Comparison of ENCODE assay signal across 8 cellular contexts in the genomic region with DNA sequence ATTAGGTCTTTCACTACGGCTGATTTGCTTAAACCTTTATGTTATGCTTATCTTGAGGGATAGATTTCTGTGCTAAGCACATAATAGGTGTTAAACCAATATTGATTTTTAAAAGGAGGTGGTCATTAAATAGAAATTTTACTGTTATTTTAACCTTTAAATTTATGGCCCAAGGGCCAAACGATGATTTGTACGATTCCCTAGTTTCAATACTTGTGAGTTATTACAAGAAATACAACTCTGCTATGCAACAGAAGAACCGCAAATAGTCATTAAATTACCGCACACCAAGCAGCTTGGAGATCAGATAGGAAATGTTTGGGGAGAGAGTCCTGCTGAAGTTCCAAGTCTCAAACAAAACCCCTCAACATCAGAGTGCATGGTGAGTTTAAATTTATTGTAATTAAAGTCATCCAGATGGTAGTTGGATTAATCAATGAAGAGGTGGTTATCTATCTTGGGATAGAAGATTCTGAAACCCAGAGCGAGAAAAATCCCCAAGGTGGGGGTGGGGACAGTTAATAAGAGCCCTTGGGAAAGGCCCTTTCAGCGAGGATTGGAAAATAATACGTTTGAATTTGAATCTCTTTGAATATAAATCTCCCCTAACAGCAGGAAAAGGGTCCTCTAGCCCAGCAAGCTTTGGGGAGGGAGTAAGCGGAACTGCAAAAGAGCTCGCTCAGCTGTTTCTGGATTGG. TPM values are rescaled to one million over a fixed set of nuclear protein-coding genes. Genes with fewer than 3 reads are reported as not detected.
A peak's percentile ranks its signal among the peaks of the same experiment; 100 is the strongest.
DNase-seq lines count a peak whose midpoint lies in the region; ATAC-seq, FAIRE-seq and TF ChIP-seq lines count a peak whose summit lies in the region.

No MANE protein-coding gene starts in this region.

- peak overlapping the region; percentile 70 for H3K4me3 ChIP-seq in GM12878
- H3K4me3 ChIP-seq in liver (ENCODE audit: low read depth in 1 of 3, low read length in 3 of 3), result peak overlapping the region; percentile 91 to 98 (median 92)
- peak overlapping the region; percentile 63 to 69 for H3K4me3 ChIP-seq in tibial artery

- H2AFZ ChIP-seq in GM12878 (ENCODE audit: control insufficient read depth, low read depth, low read length), result peak overlapping the region; percentile 82

- ATAC-seq in GM12878 (no peak; the same call in 1 of the 3 replicates), GM21723 (IDR thresholded peaks at IDR 0.05; ENCODE audit: unreplicated experiment) (no peak), GM19395 (IDR thresholded peaks at IDR 0.05; ENCODE audit: unreplicated experiment) (no peak)

- 7% methylated on average over 10 of the region's 10 CpGs for WGBS in GM12878 (ENCODE audit: insufficient coverage, insufficient replicate concordance, low lambda C conversion rate, missing lambda C conversion rate)
- 10% methylated on average over 10 of the region's 10 CpGs for WGBS in liver

- H3K79me2 ChIP-seq in GM12878 (ENCODE audit: control insufficient read depth, insufficient read depth, low read length), result peaks cover 38% of the 10 kb centered on the region

- POLR2A ChIA-PET in GM12878 (lab: Charles Lee), result interaction anchor here (0.5 to 1.2 kb wide), 6 partner anchors 8 to 844 kb away, joined by 3 to 5 read pairs (median 3); partner anchors contain the start of gene TCP11L1

- H3K27me3 ChIP-seq in GM12878 (replicated peaks in 1 of 2; ENCODE audit: control insufficient read depth in 2 of 2, insufficient read depth in 2 of 2, low read length in 1 of 2), result no peaks in the 10 kb centered on the region
- H3K27me3 ChIP-seq in liver (ENCODE audit: control insufficient read depth in 4 of 4, insufficient read depth in 4 of 4, low read length in 3 of 4), result no peaks in the 10 kb centered on the region
- no peaks in the 10 kb centered on the region for H3K27me3 ChIP-seq in tibial artery

- peak overlapping the region; percentile 89 for H3K9ac ChIP-seq in GM12878 (ENCODE audit: control insufficient read depth, insufficient read depth, low read length)
- H3K9ac ChIP-seq in liver (ENCODE audit: low read depth in 1 of 2, low read length in 2 of 2), result peak overlapping the region; percentile 79 to 87

- no peaks in the 10 kb centered on the region for H4K20me1 ChIP-seq in GM12878 (ENCODE audit: control insufficient read depth, insufficient read depth)

- intact Hi-C loops in GM12878 (cut with micrococcal nuclease; ENCODE audit: unreplicated experiment) (loop anchor here (5.0 to 10.0 kb wide), 2 partner anchors 65 to 363 kb away; partner anchors contain the start of genes HIPK3 and PRRG4), tibial artery (cut with DNase I; ENCODE audit: low total_unique reads) (no loop called here)

- RAD21 ChIA-PET in GM12878 (lab: Charles Lee; ENCODE audit: unreplicated experiment), result interaction anchor here (0.7 to 5.0 kb wide), 10 partner anchors 8 to 173 kb away, joined by 3 to 27 read pairs (median 4); no protein-coding TSS in a partner anchor

- FAIRE-seq in GM12878 (lab: Jason Lieb, UNC), result no peak

- peak overlapping the region; percentile 64 for H3K27ac ChIP-seq in GM12878 (ENCODE audit: control insufficient read depth, insufficient read depth)
- H3K27ac ChIP-seq in liver (ENCODE audit: low read depth in 1 of 2, low read length in 2 of 2), result peak overlapping the region; percentile 85 to 87
- peak overlapping the region; percentile 80 to 83 for H3K27ac ChIP-seq in tibial artery

- TF ChIP-seq RAD21 in GM12878 (IDR thresholded peaks at IDR 0.05; ENCODE audit: insufficient read depth, low read depth, low read length) (no peak), liver (IDR thresholded peaks at IDR 0.05) (no peak)

- BruUV-seq in GM12878 (replicated peaks; lab: Mats Ljungman, UMichigan), result TSS peak; percentile 80

- peak overlapping the region; percentile 90 for H3K4me2 ChIP-seq in GM12878 (ENCODE audit: control insufficient read depth, insufficient read depth)

- TF ChIP-seq POLR2A in GM12878 (IDR thresholded peaks at IDR 0.05; ENCODE audit: low read depth, low read length), result no peak

- TF ChIP-seq CTCF in GM12878 (IDR thresholded peaks at IDR 0.05 in 2 of 3, conservative IDR thresholded peaks at IDR 0.05 in 1 of 3; ENCODE audit: control insufficient read depth in 2 of 3, extremely low read depth in 1 of 3, insufficient read depth in 1 of 3, low read depth in 3 of 3, low read length in 3 of 3) (no peak), liver (IDR thresholded peaks at IDR 0.05; ENCODE audit: low read depth, low read length, missing input control) (no peak), tibial artery (IDR thresholded peaks at IDR 0.05) (no peak)

- SMC1A ChIA-PET in GM12878 (lab: Charles Lee; ENCODE audit: uncharacterized antibody, unreplicated experiment), result interaction anchor here (0.9 to 7.4 kb wide), 7 partner anchors 61 to 172 kb away, joined by 3 to 47 read pairs (median 4); no protein-coding TSS in a partner anchor

- DNase-seq in activated T-cell treated with anti-CD3 and anti-CD28 coated beads for 24 hours (ENCODE audit: low read depth) (peak; percentile 23), activated T-cell treated with anti-CD3 and anti-CD28 coated beads for 4 hours (no peak), NCI-H2081 treated with DMSO at 0.1 percent for 48 hours (lab: John Stamatoyannopoulos, UW) (peak; percentile 51), GM12878 (ENCODE audit: low read depth, low spot score) (no peak), tibial artery (no peak)

- no peak for TF ChIP-seq EP300 in GM12878 (IDR thresholded peaks at IDR 0.05; ENCODE audit: borderline replicate concordance in 1 of 2, control insufficient read depth in 1 of 2, low read depth in 2 of 2, low read length in 2 of 2)

- in situ Hi-C loops in GM12878 (cut with MboI), result no loop called here

- H3K9me3 ChIP-seq in GM12878 (replicated peaks; ENCODE audit: control insufficient read depth, insufficient read depth, low read length) (no peaks in the 10 kb centered on the region), liver (ENCODE audit: control insufficient read depth in 4 of 4, low read length in 3 of 4) (no peaks in the 10 kb centered on the region), tibial artery (no peaks in the 10 kb centered on the region)

- CTCF ChIA-PET in GM12878 (lab: Yijun Ruan, JAX), result interaction anchor here (0.6 to 6.3 kb wide), 6 partner anchors 10 to 173 kb away, joined by 3 to 41 read pairs (median 5); no protein-coding TSS in a partner anchor

- H3K36me3 ChIP-seq in GM12878 (ENCODE audit: control insufficient read depth in 2 of 2, insufficient read depth in 2 of 2, low read length in 1 of 2) (no peaks in the 10 kb centered on the region), liver (ENCODE audit: control insufficient read depth in 4 of 4, insufficient read depth in 3 of 4, low read depth in 1 of 4, low read length in 3 of 4) (no peaks in the 10 kb centered on the region), tibial artery (no peaks in the 10 kb centered on the region)

- H3K4me1 ChIP-seq in GM12878 (ENCODE audit: control insufficient read depth, insufficient read depth, low read length) (peaks cover 4% of the 10 kb centered on the region; the same call in 1 of the 2 replicates), liver (ENCODE audit: control insufficient read depth in 4 of 4, insufficient read depth in 4 of 4, low read length in 3 of 4) (peaks cover 0 to 15% (median 10%) of the 10 kb centered on the region in 4 donors), tibial artery (peaks cover 0 to 19% (median 5%) of the 10 kb centered on the region in 4 donors)

TF ChIP-seq in GM12878, 131 proteins besides CTCF, POLR2A, EP300 and RAD21 (continues in another document):
- TF ChIP-seq NR2C1 (IDR thresholded peaks at IDR 0.05) (no peak), IKZF1 (conservative IDR thresholded peaks at IDR 0.05) (no peak), MYC (IDR thresholded peaks at IDR 0.05; ENCODE audit: insufficient read depth, insufficient read length, insufficient replicate concordance, low read length, severe bottlenecking) (no peak), ZBED1 (IDR thresholded peaks at IDR 0.05; ENCODE audit: borderline replicate concordance) (no peak), ZNF274 (IDR thresholded peaks at IDR 0.05; ENCODE audit: insufficient read depth, insufficient read length) (no peak), PAX5 (IDR thresholded peaks at IDR 0.05; ENCODE audit: borderline replicate concordance, low read depth, low read length) (no peak)

TF ChIP-seq in liver, 16 proteins besides CTCF, POLR2A, EP300 and RAD21:
- no peak for TF ChIP-seq MAX (IDR thresholded peaks at IDR 0.05)

RNA-seq across cellular contexts. Expression of gene QSER1, which starts 0.8 kb away (rescaled TPM):
- total RNA-seq in GM12878 (2013; cell fraction: nucleolus; rRNA removed), result 117 and 122 TPM in 2 replicates
- total RNA-seq in GM12878 (2014; rRNA removed) (12.8 and 13.1 TPM in 2 replicates), GM12878 (2014; rRNA removed; fragmentation: Illumina TruSeq; extraction: Trizol) (11.8 and 14.0 TPM in 2 replicates), GM12878 (2021) (13.9 and 15.0 TPM in 2 replicates), liver (10 to 100 TPM; 11.9 to 12.6 TPM)
- 3.2 TPM for polyA plus RNA-seq in GM12878 (2011; ENCODE audit: low read depth)
- polyA plus RNA-seq in GM12878 (2011; rRNA removed) (12.8 and 20.3 TPM in 2 replicates), GM12878 (2014; fragmentation: Illumina TruSeq; extraction: Trizol) (14.4 and 16.6 TPM in 2 replicates), GM12878 (2014; fragmentation: Nextera tagmentation; extraction: Ambion mirVana) (1 to 10 TPM; 2.1 to 2.9 TPM), GM12878 (2014; rRNA removed) (5.7 and 7.0 TPM in 2 replicates), GM12878 (2016; fragmentation: Nextera tagmentation; extraction: Ambion mirVana) (1 to 10 TPM; 3.8 to 4.5 TPM), liver (1 to 10 TPM; 2.4 TPM)
- polyA plus RNA-seq in GM12878 (2011; cell fraction: cytosol; rRNA removed), result 5.4 and 7.5 TPM in 2 replicates
- polyA plus RNA-seq in GM12878 (2011; cell fraction: nucleus; rRNA removed), result 21.0 and 21.2 TPM in 2 replicates
- polyA plus RNA-seq in GM12878 (2012), result 4.4 and 6.1 TPM in 2 replicates
- polyA minus RNA-seq in GM12878 (2011; rRNA and poly(A)+ RNA removed), result 40.2 and 49.3 TPM in 2 replicates
- polyA minus RNA-seq in GM12878 (2011; cell fraction: cytosol; rRNA and poly(A)+ RNA removed), result 13.6 and 14.6 TPM in 2 replicates
- 21.6 and 33.8 TPM in 2 replicates for polyA minus RNA-seq in GM12878 (2011; cell fraction: nucleus; rRNA and poly(A)+ RNA removed)

Comparison
In these comparisons a context has a peak if more than half of its experiments do, and no peak if none do; other contexts are left out.
1. DNase-seq: peak in activated T-cell treated with anti-CD3 and anti-CD28 coated beads for 24 hours (single experiment) and NCI-H2081 treated with DMSO at 0.1 percent for 48 hours (single experiment); none in activated T-cell treated with anti-CD3 and anti-CD28 coated beads for 4 hours (single experiment), GM12878 (single experiment) and tibial artery (0 of 2).
2. Peak in every context shown above with its lines, with median percentiles within 50 percentile points of each other: H3K27ac ChIP-seq and H3K4me3 ChIP-seq.